1 cellular context compared by ENCODE assay signal in the genomic region with DNA sequence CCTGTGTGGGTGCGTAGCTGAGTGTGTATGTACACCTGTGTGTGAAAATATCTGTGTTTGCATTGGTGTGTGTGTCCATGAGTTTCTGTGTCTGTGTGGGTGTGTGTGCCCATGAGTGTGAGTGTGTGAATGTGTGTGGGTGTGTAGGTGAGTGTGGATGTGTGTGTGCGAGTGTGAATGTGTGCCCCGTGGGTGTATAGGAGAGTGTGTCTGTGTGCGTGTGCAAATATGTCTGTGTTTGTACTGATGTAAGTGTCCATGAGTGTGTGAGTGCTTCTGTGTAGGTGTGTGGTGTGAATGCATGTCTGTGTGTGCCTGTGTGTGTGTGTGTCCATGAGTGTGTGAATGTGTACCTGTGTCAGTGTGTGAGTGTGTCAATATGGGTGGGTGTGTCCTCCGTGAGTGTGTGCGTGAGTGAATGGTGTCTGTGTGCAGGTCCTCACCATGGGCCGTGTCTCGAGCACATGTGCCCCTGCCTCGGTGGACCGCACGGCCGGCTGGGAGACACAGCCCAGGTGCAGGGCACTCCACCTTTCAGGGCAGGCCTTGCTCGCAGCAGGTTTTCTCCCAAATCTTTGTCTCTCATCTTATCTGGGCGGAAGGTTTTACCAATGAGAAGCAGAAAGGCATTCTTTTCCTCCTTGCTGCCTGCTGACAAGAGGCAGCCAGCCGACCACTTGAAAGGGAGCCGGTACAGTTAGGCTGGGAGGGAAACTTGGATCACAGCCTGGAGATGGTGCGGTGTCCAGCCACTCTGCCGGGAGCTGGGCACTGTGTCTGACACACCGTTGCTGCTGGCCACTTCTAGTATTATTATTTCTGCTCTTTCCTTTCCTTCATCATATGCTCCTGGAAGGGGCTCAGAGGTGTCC.
A peak's percentile ranks its signal among the peaks of the same experiment; 100 is the strongest.
TF ChIP-seq lines count a peak whose summit lies in the region.

No MANE protein-coding gene starts in this region.

TF ChIP-seq in HepG2, 621 proteins besides CTCF, POLR2A, EP300 and RAD21 (continued from another document):
- TF ChIP-seq, protein P1, sequence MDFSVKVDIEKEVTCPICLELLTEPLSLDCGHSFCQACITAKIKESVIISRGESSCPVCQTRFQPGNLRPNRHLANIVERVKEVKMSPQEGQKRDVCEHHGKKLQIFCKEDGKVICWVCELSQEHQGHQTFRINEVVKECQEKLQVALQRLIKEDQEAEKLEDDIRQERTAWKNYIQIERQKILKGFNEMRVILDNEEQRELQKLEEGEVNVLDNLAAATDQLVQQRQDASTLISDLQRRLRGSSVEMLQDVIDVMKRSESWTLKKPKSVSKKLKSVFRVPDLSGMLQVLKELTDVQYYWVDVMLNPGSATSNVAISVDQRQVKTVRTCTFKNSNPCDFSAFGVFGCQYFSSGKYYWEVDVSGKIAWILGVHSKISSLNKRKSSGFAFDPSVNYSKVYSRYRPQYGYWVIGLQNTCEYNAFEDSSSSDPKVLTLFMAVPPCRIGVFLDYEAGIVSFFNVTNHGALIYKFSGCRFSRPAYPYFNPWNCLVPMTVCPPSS (IDR thresholded peaks at IDR 0.05) = 0 out of 2 replicates have a peak, but pooled peaks have one; percentile 11
